In the genomic region with DNA sequence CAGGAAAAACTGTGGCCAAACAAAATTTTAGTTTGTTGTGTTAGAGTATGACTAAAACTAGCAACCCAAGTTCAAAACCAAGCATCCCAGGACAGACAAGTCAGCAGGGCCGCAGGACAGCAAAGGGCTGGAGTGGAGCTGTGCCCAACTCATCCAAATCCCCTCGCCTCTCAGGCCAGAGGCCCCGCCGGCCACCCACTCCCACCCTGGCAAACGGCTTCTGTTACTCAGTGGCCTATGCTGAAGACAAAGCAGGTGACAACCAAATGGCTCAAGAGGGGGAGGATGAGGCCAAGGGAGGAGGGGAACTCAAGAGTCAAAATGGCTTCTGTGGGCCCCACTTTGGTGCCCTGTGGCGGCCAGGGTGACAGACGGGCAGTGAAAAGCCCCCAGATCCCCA, we compare ENCODE assay signal across 16 cellular contexts.
DNase-seq lines count a peak whose midpoint lies in the region; ATAC-seq and TF ChIP-seq lines count a peak whose summit lies in the region.
"Had no signal": no experiment of that assay in that cellular context is flagged by ENCODE, and none has a peak within 500 bp of the region (broad histone marks: within the 10 kb centered on the region; RNA-seq: fewer than 3 reads in every experiment).

No MANE protein-coding gene starts in this region.

- no peak overlapping the region for H3K9ac ChIP-seq in BLaER1
- no peak overlapping the region for H3K9ac ChIP-seq in neural progenitor cell

- TF ChIP-seq CTCF in WTC11 (IDR thresholded peaks at IDR 0.05) = no peak
- TF ChIP-seq CTCF in neural progenitor cell (IDR thresholded peaks at IDR 0.05) = no peak

- no peaks in the 10 kb centered on the region for H3K79me2 ChIP-seq in neural progenitor cell (ENCODE audit: low read depth)

- POLR2A ChIA-PET in WTC11 (lab: Charles Lee) = no interaction called here

- H3K4me2 ChIP-seq in BLaER1 (peak overlapping the region; percentile 69; the same call in 1 of the 2 replicates), neural progenitor cell (no peak overlapping the region)
- H3K4me2 ChIP-seq: GM23338 had no signal

- H3K4me3 ChIP-seq in BLaER1 = no peak overlapping the region
- H3K4me3 ChIP-seq in neural progenitor cell = no peak overlapping the region
- no peak overlapping the region for H3K4me3 ChIP-seq in aorta (ENCODE audit: low read length in 2 of 2)
- H3K4me3 ChIP-seq: GM23338 had no signal

- H3K4me3 Mint-ChIP-seq in WTC11 (no peak overlapping the region), neural progenitor cell (no peak overlapping the region), immature natural killer cell (no peak overlapping the region)
- H3K4me3 Mint-ChIP-seq: CD14-positive monocyte; CD4-positive, alpha-beta memory T cell; GM23338 had no signal

- H3K4me1 Mint-ChIP-seq in WTC11 (peaks cover 5% of the 10 kb centered on the region; the same call in 1 of the 2 replicates), neural progenitor cell (peaks cover 25% of the 10 kb centered on the region), immature natural killer cell (peaks cover 17 to 24% of the 10 kb centered on the region in 2 donors)
- H3K4me1 Mint-ChIP-seq: CD14-positive monocyte had no signal

- H3K4me1 ChIP-seq in BLaER1 (peaks cover 39% of the 10 kb centered on the region), neural progenitor cell (no peaks in the 10 kb centered on the region), aorta (ENCODE audit: control insufficient read depth in 1 of 2, insufficient read depth in 2 of 2, low read length in 2 of 2) (peaks cover 0 to 2% of the 10 kb centered on the region in 2 donors)

- CTCF ChIA-PET in WTC11 (lab: Charles Lee) = interaction anchor here (1.1 kb wide), 1 partner anchor 17 kb away, joined by 7 read pairs; no protein-coding TSS in a partner anchor

- H3K9me3 ChIP-seq in BLaER1 = no peaks in the 10 kb centered on the region
- H3K9me3 ChIP-seq in neural progenitor cell (ENCODE audit: low read depth) = no peaks in the 10 kb centered on the region
- H3K9me3 ChIP-seq in aorta (ENCODE audit: control insufficient read depth, low read length) = no peaks in the 10 kb centered on the region
- H3K9me3 ChIP-seq: BE2C had no signal

- H3K27me3 Mint-ChIP-seq in WTC11 (ENCODE audit: low read depth) (no peaks in the 10 kb centered on the region), neural progenitor cell (ENCODE audit: insufficient read depth, low read depth) (peaks cover 2% of the 10 kb centered on the region), immature natural killer cell (ENCODE audit: low read depth in 3 of 3) (peaks cover 0 to 3% (median 0%) of the 10 kb centered on the region in 3 donors)
- H3K27me3 Mint-ChIP-seq: CD4-positive, alpha-beta memory T cell had no signal

- ATAC-seq in WTC11 (no peak), aorta (ENCODE audit: low FRiP score) (no peak)
- ATAC-seq: GM23338 had no signal

- 0 out of 2 replicates have a peak overlapping the region, but pooled peaks have one; percentile 49 for H3K27ac Mint-ChIP-seq in WTC11
- H3K27ac Mint-ChIP-seq in neural progenitor cell = peak overlapping the region; percentile 53
- no peak overlapping the region for H3K27ac Mint-ChIP-seq in immature natural killer cell

- H3K27ac ChIP-seq in BLaER1 (no peak overlapping the region), neural progenitor cell (no peak overlapping the region), aorta (ENCODE audit: low read depth in 1 of 2, low read length in 2 of 2) (no peak overlapping the region)

- H3K27me3 ChIP-seq in BLaER1 (no peaks in the 10 kb centered on the region), neural progenitor cell (no peaks in the 10 kb centered on the region), aorta (ENCODE audit: control insufficient read depth in 1 of 2, insufficient read depth in 2 of 2, low read length in 1 of 2) (no peaks in the 10 kb centered on the region)
- H3K27me3 ChIP-seq: BE2C had no signal

- no peak for DNase-seq in WTC11 (ENCODE audit: low spot score)
- DNase-seq in neural progenitor cell (ENCODE audit: low spot score) = no peak
- DNase-seq in immature natural killer cell = no peak
- DNase-seq in stimulated activated naive CD4-positive, alpha-beta T cell treated with Interleukin-2 at 50 U/mL for 16 hours (lab: John Stamatoyannopoulos, UW) = no peak
- DNase-seq in aorta = no peak
- DNase-seq: ACHN; BE2C; CD4-positive, alpha-beta memory T cell; DMS153; DMS79; GDM1; HCEC 1CT; IMR-90 had no signal

- H4K20me1 ChIP-seq in BLaER1 = peaks cover 51% of the 10 kb centered on the region; the same call in 1 of the 2 replicates
- H4K20me1 ChIP-seq in neural progenitor cell (ENCODE audit: low read depth) = no peaks in the 10 kb centered on the region

- H3K9me3 Mint-ChIP-seq in WTC11 (no peaks in the 10 kb centered on the region), neural progenitor cell (no peaks in the 10 kb centered on the region), immature natural killer cell (no peaks in the 10 kb centered on the region)
- H3K9me3 Mint-ChIP-seq: CD14-positive monocyte; CD4-positive, alpha-beta memory T cell; GM23338 had no signal

- H3K36me3 ChIP-seq in BLaER1 (peaks cover 99% of the 10 kb centered on the region), neural progenitor cell (no peaks in the 10 kb centered on the region), aorta (ENCODE audit: control insufficient read depth in 1 of 2, insufficient read depth in 2 of 2, low read length in 1 of 2) (peaks cover 0 to 11% of the 10 kb centered on the region in 2 donors)

- H2AFZ ChIP-seq in neural progenitor cell (replicated peaks) = no peak overlapping the region
- H2AFZ ChIP-seq: GM23338 had no signal

- 95 to 96% methylated on average over 7 of the region's 7 CpGs for WGBS in aorta, 2 donors

- intact Hi-C loops in aorta (cut with DNase I) = no loop called here

- H3F3A ChIP-seq in neural progenitor cell (ENCODE audit: low read depth) = no peaks in the 10 kb centered on the region

- peaks cover 67% of the 10 kb centered on the region for H3K36me3 Mint-ChIP-seq in WTC11
- H3K36me3 Mint-ChIP-seq in neural progenitor cell = peaks cover 37% of the 10 kb centered on the region
- peaks cover 10 to 37% (median 11%) of the 10 kb centered on the region in 3 donors for H3K36me3 Mint-ChIP-seq in immature natural killer cell

TF ChIP-seq in WTC11, 78 proteins besides CTCF, POLR2A, EP300 and RAD21:
- TF ChIP-seq, protein P1, sequence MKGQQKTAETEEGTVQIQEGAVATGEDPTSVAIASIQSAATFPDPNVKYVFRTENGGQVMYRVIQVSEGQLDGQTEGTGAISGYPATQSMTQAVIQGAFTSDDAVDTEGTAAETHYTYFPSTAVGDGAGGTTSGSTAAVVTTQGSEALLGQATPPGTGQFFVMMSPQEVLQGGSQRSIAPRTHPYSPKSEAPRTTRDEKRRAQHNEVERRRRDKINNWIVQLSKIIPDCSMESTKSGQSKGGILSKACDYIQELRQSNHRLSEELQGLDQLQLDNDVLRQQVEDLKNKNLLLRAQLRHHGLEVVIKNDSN (CRISPR knock-in tag; IDR thresholded peaks at IDR 0.05) = no peak
- TF ChIP-seq NFE2L1 (CRISPR knock-in tag; IDR thresholded peaks at IDR 0.05) (no peak), CREB1 (CRISPR knock-in tag; IDR thresholded peaks at IDR 0.05) (no peak), GRHL2 (CRISPR knock-in tag; IDR thresholded peaks at IDR 0.05; ENCODE audit: insufficient replicate concordance, severe bottlenecking) (no peak)
TF ChIP-seq in WTC11: peak in this region for 0.

Comparison
In these comparisons a context has a peak if more than half of its experiments do, and no peak if none do; other contexts are left out.
1. H3K27ac Mint-ChIP-seq: peak in WTC11 (single experiment) and neural progenitor cell (single experiment); none in immature natural killer cell (0 of 6).